8 cellular contexts compared by ENCODE assay signal in the genomic region with DNA sequence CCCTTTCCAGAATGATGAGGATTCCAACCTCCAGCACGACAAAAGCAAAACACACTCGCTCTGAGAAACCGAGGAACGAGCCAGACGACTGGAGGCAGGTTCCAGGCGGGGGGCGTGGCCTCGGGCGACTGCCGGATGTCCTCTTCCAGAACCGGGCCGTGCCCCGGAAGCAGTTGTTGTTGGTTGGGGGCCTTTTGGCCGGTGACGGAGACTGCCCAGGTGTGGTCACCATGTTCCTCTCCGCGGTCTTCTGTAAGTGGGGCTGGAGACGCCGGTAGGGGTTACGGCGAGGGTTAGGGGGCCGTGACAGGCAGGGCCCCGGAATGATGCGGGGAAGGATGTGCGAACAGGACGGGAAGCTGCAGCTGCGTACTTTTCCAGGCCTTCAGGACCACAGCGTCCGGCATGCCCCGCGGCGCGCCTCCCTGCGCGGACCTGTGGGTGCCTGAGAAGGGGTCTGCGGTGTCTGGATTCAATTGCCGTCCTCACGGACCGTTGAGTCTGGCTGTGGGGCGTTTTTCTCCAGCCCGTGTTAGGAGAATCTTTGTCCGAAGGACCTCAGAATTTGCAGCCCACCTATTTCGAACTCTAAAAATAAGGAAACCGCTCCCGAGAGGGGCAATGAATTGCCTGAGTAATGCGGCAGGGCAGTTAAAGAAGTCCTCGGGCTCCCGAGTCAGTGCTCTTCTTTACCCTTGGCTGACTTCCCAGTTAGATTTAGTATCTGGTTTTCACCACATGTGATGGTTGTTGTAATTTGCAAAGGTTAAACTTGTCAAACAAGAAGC. TPM values are rescaled to one million over a fixed set of nuclear protein-coding genes. Genes with fewer than 3 reads are reported as not detected.
DNase-seq lines count a peak whose midpoint lies in the region; ATAC-seq lines count a peak whose summit lies in the region.

A gene (plus strand): TSS at position 172 of the 788 bp plus-strand sequence. CDS start 59 bp downstream, at position 231.

- H3K4me1 ChIP-seq in CD8-positive, alpha-beta memory T cell (ENCODE audit: insufficient read depth, low read length): peaks cover 26% of the 10 kb centered on the region

- H3K4me3 Mint-ChIP-seq in CD8-positive, alpha-beta memory T cell: peak within 1 kb of the TSS; percentile 99 to 100 (median 100)
- peak within 1 kb of the TSS; percentile 99 for H3K4me3 Mint-ChIP-seq in effector memory CD8-positive, alpha-beta T cell

- peaks cover 0 to 3% of the 10 kb centered on the region in 2 donors for H3K27me3 Mint-ChIP-seq in CD8-positive, alpha-beta memory T cell
- H3K27me3 Mint-ChIP-seq in effector memory CD8-positive, alpha-beta T cell: no peaks in the 10 kb centered on the region

- POLR2A ChIA-PET in CD8-positive, alpha-beta memory T cell (lab: Charles Lee): interaction anchor here (0.6 to 0.7 kb wide), 2 partner anchors 308 to 701 kb away, joined by 3 read pairs; no protein-coding TSS in a partner anchor
- POLR2A ChIA-PET in activated CD8-positive, alpha-beta memory T cell treated with anti-CD3 and anti-CD28 coated beads for 36 hours (lab: Charles Lee): interaction anchor here (0.6 kb wide), 1 partner anchor 90 kb away, joined by 4 read pairs; no protein-coding TSS in a partner anchor

- peaks cover 49 to 57% (median 57%) of the 10 kb centered on the region in 3 donors for H3K4me1 Mint-ChIP-seq in CD8-positive, alpha-beta memory T cell
- peaks cover 27 to 42% of the 10 kb centered on the region in 2 donors for H3K4me1 Mint-ChIP-seq in effector memory CD8-positive, alpha-beta T cell (ENCODE audit: low read depth in 2 of 2)

- H3K27ac ChIP-seq in CD8-positive, alpha-beta memory T cell (ENCODE audit: low read depth, low read length): peak within 1 kb of the TSS; percentile 96

- H3K9me3 Mint-ChIP-seq in CD8-positive, alpha-beta memory T cell: no peaks in the 10 kb centered on the region
- no peaks in the 10 kb centered on the region for H3K9me3 Mint-ChIP-seq in effector memory CD8-positive, alpha-beta T cell

- peak within 1 kb of the TSS; percentile 92 to 100 (median 100) for H3K27ac Mint-ChIP-seq in CD8-positive, alpha-beta memory T cell
- H3K27ac Mint-ChIP-seq in effector memory CD8-positive, alpha-beta T cell: peak within 1 kb of the TSS; percentile 99 to 100

- H3K9me3 ChIP-seq in CD8-positive, alpha-beta memory T cell (ENCODE audit: low read length): no peaks in the 10 kb centered on the region

- H3K27me3 ChIP-seq in CD8-positive, alpha-beta memory T cell (ENCODE audit: insufficient read depth, low read length, poor library complexity, severe bottlenecking): no peaks in the 10 kb centered on the region

- peak; percentile 88 to 93 (median 90) for DNase-seq in CD8-positive, alpha-beta memory T cell
- DNase-seq in HT-29 (ENCODE audit: low spot score): peak; percentile 94
- peak; percentile 92 to 96 for DNase-seq in NOMO-1 (lab: John Stamatoyannopoulos, UW; ENCODE audit: unreplicated experiment in 2 of 2)
- DNase-seq in effector memory CD8-positive, alpha-beta T cell: peak; percentile 85 to 89 (median 87)
- DNase-seq in medulla oblongata (ENCODE audit: extremely low spot score): peak; percentile 94
- peak; percentile 88 for DNase-seq in stimulated activated CD8-positive, alpha-beta memory T cell treated with anti-CD3 and anti-CD28 coated beads, Interleukin-12 subunit alpha, Interleukin-12 subunit beta, amount 100 ng/mL, for 24 hours (ENCODE audit: extremely low read depth)

- H3K4me3 ChIP-seq in CD8-positive, alpha-beta memory T cell (ENCODE audit: low read length): peak within 1 kb of the TSS; percentile 94

- CTCF ChIA-PET in CD8-positive, alpha-beta memory T cell (lab: Charles Lee): interaction anchor here (1.2 kb wide), 1 partner anchor 619 kb away, joined by 3 read pairs; no protein-coding TSS in a partner anchor
- CTCF ChIA-PET in activated CD8-positive, alpha-beta memory T cell treated with anti-CD3 and anti-CD28 coated beads for 36 hours (lab: Charles Lee): interaction anchor here (1.3 kb wide), 1 partner anchor 88 kb away, joined by 3 read pairs; no protein-coding TSS in a partner anchor

- ATAC-seq in GM19468 (IDR thresholded peaks at IDR 0.05; ENCODE audit: extremely low read depth, unreplicated experiment): peak; percentile 86
- ATAC-seq in effector memory CD8-positive, alpha-beta T cell (replicated peaks): peak; percentile 92

- peaks cover 10% of the 10 kb centered on the region for H3K36me3 ChIP-seq in CD8-positive, alpha-beta memory T cell (ENCODE audit: insufficient read depth, low read length)

- H3K36me3 Mint-ChIP-seq in CD8-positive, alpha-beta memory T cell: peaks cover 0 to 45% (median 5%) of the 10 kb centered on the region in 3 donors
- peaks cover 21% of the 10 kb centered on the region for H3K36me3 Mint-ChIP-seq in effector memory CD8-positive, alpha-beta T cell (ENCODE audit: insufficient read depth)

RNA-seq across cellular contexts. Expression of the gene that starts here (rescaled TPM):
- 10 to 100 TPM; 85.8 to 90.0 TPM for total RNA-seq in CD8-positive, alpha-beta memory T cell
- 251 TPM for polyA plus RNA-seq in CD8-positive, alpha-beta memory T cell
- 64.9 and 72.1 TPM in 2 replicates for total RNA-seq in HT-29 (2014; rRNA removed; shearing (Covaris generic))
- total RNA-seq in activated CD8-positive, alpha-beta memory T cell treated with anti-CD3 and anti-CD28 coated beads for 36 hours: 10 to 100 TPM; 92.7 to 93.8 TPM

Comparison
In these comparisons a context has a peak if more than half of its experiments do, and no peak if none do; other contexts are left out.
1. Peak in every context shown above with its lines: DNase-seq, ATAC-seq, H3K4me3 ChIP-seq and H3K27ac ChIP-seq.